ENCODE assay signal across 8 cellular contexts in genomic region chr11:122202951-122203456, GRCh38.
A peak's percentile ranks its signal among the peaks of the same experiment; 100 is the strongest.
DNase-seq lines count a peak whose midpoint lies in the region; ATAC-seq, FAIRE-seq and TF ChIP-seq lines count a peak whose summit lies in the region.

No MANE protein-coding gene starts in this region.

- ATAC-seq in HG02973 (IDR thresholded peaks at IDR 0.05; ENCODE audit: unreplicated experiment) (peak; percentile 60), left ventricle myocardium superior (peak; percentile 91)

- H3K36me3 ChIP-seq in PC-9 (ENCODE audit: low read depth) (no peaks in the 10 kb centered on the region), adipocyte (ENCODE audit: control insufficient read depth, insufficient read depth, low read length, severe bottlenecking) (no peaks in the 10 kb centered on the region), prostate gland (no peaks in the 10 kb centered on the region)

- intact Hi-C loops in PC-9 (cut with micrococcal nuclease; ENCODE audit: unreplicated experiment) (loop anchor here (1.0 to 5.0 kb wide), 4 partner anchors 46 to 547 kb away; no protein-coding TSS in a partner anchor), left ventricle myocardium superior (cut with micrococcal nuclease) (loop anchor here (5.0 kb wide), 1 partner anchor 551 kb away; no protein-coding TSS in a partner anchor), prostate gland (cut with DNase I) (loop anchor here (2.0 to 10.0 kb wide), 4 partner anchors 46 to 548 kb away; no protein-coding TSS in a partner anchor)

- CTCF ChIA-PET in PC-9 (lab: Charles Lee) = interaction anchor here (0.6 to 1.0 kb wide), 3 partner anchors 38 to 95 kb away, joined by 3 to 4 read pairs (median 3); no protein-coding TSS in a partner anchor

- H3K27ac ChIP-seq in PC-9 = no peak overlapping the region
- peak overlapping the region; percentile 40 to 41 for H3K27ac ChIP-seq in prostate gland

- H3K4me3 ChIP-seq in GM12875 (ENCODE audit: low read depth, low read length) = no peak overlapping the region
- no peak overlapping the region for H3K4me3 ChIP-seq in PC-9
- peak overlapping the region; percentile 81 for H3K4me3 ChIP-seq in adipocyte (ENCODE audit: low read length)
- H3K4me3 ChIP-seq in prostate gland = peak overlapping the region; percentile 14 to 15

- peaks cover 7% of the 10 kb centered on the region; the same call in 1 of the 2 replicates for H3F3A ChIP-seq in PC-9 (ENCODE audit: insufficient read depth, low read depth)

- TF ChIP-seq POLR2A in prostate gland (IDR thresholded peaks at IDR 0.05) = no peak

- H4K20me1 ChIP-seq in PC-9 (ENCODE audit: insufficient read depth) = no peaks in the 10 kb centered on the region

- TF ChIP-seq CTCF in GM12875 (IDR thresholded peaks at IDR 0.05; ENCODE audit: borderline replicate concordance, insufficient read depth, low read depth, low read length) = peak; percentile 95
- TF ChIP-seq CTCF in PC-9 (conservative IDR thresholded peaks at IDR 0.05) = peak; percentile 89
- TF ChIP-seq CTCF in prostate gland (IDR thresholded peaks at IDR 0.05) = peak; percentile 90 to 95 (median 94)

- H3K9me3 ChIP-seq in PC-9 (ENCODE audit: insufficient read depth, low read depth) (peaks cover 31% of the 10 kb centered on the region), adipocyte (ENCODE audit: control insufficient read depth, low read length) (no peaks in the 10 kb centered on the region), prostate gland (no peaks in the 10 kb centered on the region)

- H3K27me3 ChIP-seq in PC-9 (ENCODE audit: insufficient read depth, low read depth) = no peaks in the 10 kb centered on the region
- no peaks in the 10 kb centered on the region for H3K27me3 ChIP-seq in adipocyte (replicated peaks; ENCODE audit: control insufficient read depth, insufficient read depth, low read length)
- H3K27me3 ChIP-seq in prostate gland (replicated peaks; ENCODE audit: insufficient read depth) = no peaks in the 10 kb centered on the region

- H3K9me2 ChIP-seq in PC-9 (ENCODE audit: insufficient read depth) = no peaks in the 10 kb centered on the region

- peak; percentile 77 for FAIRE-seq in A204.1 (lab: Jason Lieb, UNC)

- DNase-seq in PC-9 (peak in 1 of 2 experiments; percentile 69), adipocyte (ENCODE audit: low read depth) (peak; percentile 92), left ventricle myocardium superior (peak; percentile 81), prostate gland (ENCODE audit: low spot score) (peak; percentile 39), SHP77 treated with DMSO at 0.1 percent for 48 hours (lab: John Stamatoyannopoulos, UW) (no peak)

- BruUV-seq in PC-9 (replicated peaks; lab: Mats Ljungman, UMichigan) = no TSS peak

- H2AFZ ChIP-seq in PC-9 = no peak overlapping the region

- H3K4me1 ChIP-seq in PC-9 (replicated peaks; ENCODE audit: insufficient read depth) = peaks cover 7% of the 10 kb centered on the region
- peaks cover 78% of the 10 kb centered on the region for H3K4me1 ChIP-seq in adipocyte (ENCODE audit: control insufficient read depth, insufficient read depth, low read length)
- no peaks in the 10 kb centered on the region for H3K4me1 ChIP-seq in prostate gland (replicated peaks)

- H3K79me2 ChIP-seq in PC-9 (ENCODE audit: low read depth) = no peaks in the 10 kb centered on the region

- peak overlapping the region; percentile 91 for H3K9ac ChIP-seq in adipocyte (ENCODE audit: low read length)

- POLR2A ChIA-PET in PC-9 (lab: Charles Lee; ENCODE audit: unreplicated experiment) = interaction anchor here (0.6 kb wide), 1 partner anchor 45 kb away, joined by 3 read pairs; no protein-coding TSS in a partner anchor

- no peak overlapping the region for H3K4me2 ChIP-seq in PC-9

- WGBS in prostate gland = 12% methylated on average over 19 of the region's 19 CpGs

Comparison
In these comparisons a context has a peak if more than half of its experiments do, and no peak if none do; other contexts are left out.
1. H3K4me3 ChIP-seq: peak in adipocyte (single experiment) and prostate gland (2 of 2); none in GM12875 (single experiment) and PC-9 (single experiment).
2. Peak in every context shown above with its lines, with median percentiles within 50 percentile points of each other: CTCF ChIP-seq.